20 cellular contexts compared by ENCODE assay signal in the genomic region with DNA sequence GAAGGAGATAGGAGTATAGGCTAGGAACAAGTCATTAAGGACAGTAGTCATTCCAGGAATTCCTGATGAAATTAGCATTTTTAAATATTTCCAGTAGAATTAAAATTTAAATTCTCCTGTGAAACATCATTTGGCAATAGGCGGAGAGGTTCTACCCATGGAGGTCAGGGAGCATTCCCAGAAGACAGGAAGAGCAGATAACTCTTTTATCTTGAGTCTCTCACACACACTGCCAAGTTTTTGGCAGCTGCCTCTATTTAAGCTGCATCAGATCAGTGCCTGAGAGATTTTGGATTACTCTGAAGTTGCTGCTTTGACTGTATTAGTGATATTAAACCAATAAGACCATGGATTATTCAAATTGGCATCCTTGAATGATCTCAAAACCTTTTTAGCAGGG.
"Had no signal": no experiment of that assay in that cellular context is flagged by ENCODE, and none has a peak within 500 bp of the region (broad histone marks: within the 10 kb centered on the region; RNA-seq: fewer than 3 reads in every experiment).

No MANE protein-coding gene starts in this region.

- DNase-seq: dermis blood vessel endothelial cell; esophagus squamous epithelium; foreskin fibroblast; glutamatergic neuron; left colon; left ventricle myocardium superior; naive thymus-derived CD4-positive, alpha-beta T cell; nephron progenitor cell; psoas muscle; retina; right lobe of liver; stimulated activated CD4-positive, alpha-beta T cell treated with anti-CD3 and anti-CD28 coated beads, Interleukin-4, amount 100 ng/mL, for 1 hour; stimulated activated CD8-positive, alpha-beta memory T cell treated with anti-CD3 and anti-CD28 coated beads, Interleukin-4, amount 100 ng/mL, for 48 hours; stimulated activated naive CD8-positive, alpha-beta T cell treated with anti-CD3 and anti-CD28 coated beads, Interleukin-15, Interleukin-2, amounts not matched to agents 100 U/mL and 50 U/mL, for 24 hours; upper lobe of right lung had no signal

- H3K36me3 ChIP-seq: esophagus squamous epithelium, gastroesophageal sphincter, right lobe of liver, tibial nerve, upper lobe of right lung, vagina had no signal

- H3K9me3 Mint-ChIP-seq: nephron progenitor cell; stimulated activated effector memory CD8-positive, alpha-beta T cell treated with anti-CD3 and anti-CD28 coated beads, Interleukin-12 subunit alpha, Interleukin-12 subunit beta, amount 100 ng/mL, for 72 hours had no signal

- H3K36me3 Mint-ChIP-seq: naive thymus-derived CD4-positive, alpha-beta T cell; stimulated activated effector memory CD8-positive, alpha-beta T cell treated with anti-CD3 and anti-CD28 coated beads, Interleukin-12 subunit alpha, Interleukin-12 subunit beta, amount 100 ng/mL, for 72 hours had no signal

- H3K27ac ChIP-seq: esophagus squamous epithelium, gastroesophageal sphincter, psoas muscle, right lobe of liver, tibial nerve, upper lobe of right lung, vagina had no signal

- H3K27me3 ChIP-seq: esophagus squamous epithelium, gastroesophageal sphincter, right lobe of liver, tibial nerve, upper lobe of right lung, vagina had no signal

- H3K9me3 ChIP-seq: esophagus squamous epithelium, gastroesophageal sphincter, psoas muscle, right lobe of liver, tibial nerve, upper lobe of right lung, vagina had no signal

- H3K4me1 Mint-ChIP-seq: naive thymus-derived CD4-positive, alpha-beta T cell; stimulated activated effector memory CD8-positive, alpha-beta T cell treated with anti-CD3 and anti-CD28 coated beads, Interleukin-12 subunit alpha, Interleukin-12 subunit beta, amount 100 ng/mL, for 72 hours had no signal

- ATAC-seq: gastroesophageal sphincter; left colon; left ventricle myocardium superior; naive thymus-derived CD4-positive, alpha-beta T cell; psoas muscle; right lobe of liver; stimulated activated effector memory CD8-positive, alpha-beta T cell treated with anti-CD3 and anti-CD28 coated beads, Interleukin-12 subunit alpha, Interleukin-12 subunit beta, amount 100 ng/mL, for 72 hours; stimulated activated naive CD8-positive, alpha-beta T cell treated with anti-CD3 and anti-CD28 coated beads, Interleukin-15, Interleukin-2, amounts not matched to agents 100 U/mL and 50 U/mL, for 24 hours; upper lobe of right lung had no signal

- H3K4me3 Mint-ChIP-seq: naive thymus-derived CD4-positive, alpha-beta T cell; nephron progenitor cell; stimulated activated effector memory CD8-positive, alpha-beta T cell treated with anti-CD3 and anti-CD28 coated beads, Interleukin-12 subunit alpha, Interleukin-12 subunit beta, amount 100 ng/mL, for 72 hours had no signal

- H3K27ac Mint-ChIP-seq: naive thymus-derived CD4-positive, alpha-beta T cell; nephron progenitor cell; stimulated activated effector memory CD8-positive, alpha-beta T cell treated with anti-CD3 and anti-CD28 coated beads, Interleukin-12 subunit alpha, Interleukin-12 subunit beta, amount 100 ng/mL, for 72 hours had no signal

- H3K4me1 ChIP-seq: esophagus squamous epithelium, gastroesophageal sphincter, psoas muscle, right lobe of liver, tibial nerve, upper lobe of right lung, vagina had no signal

- H3K4me3 ChIP-seq: esophagus squamous epithelium, gastroesophageal sphincter, lung, psoas muscle, right lobe of liver, tibial nerve, upper lobe of right lung, vagina had no signal
